1 cellular context compared by ENCODE assay signal in genomic region chr9:115494958-115495690, GRCh38.
TF ChIP-seq lines count a peak whose summit lies in the region.

No MANE protein-coding gene starts in this region.

TF ChIP-seq in HEK293, 187 proteins besides CTCF, POLR2A, EP300 and RAD21 (continued from another document):
- TF ChIP-seq PRDM6 (tag by site-specific recombination; IDR thresholded peaks at IDR 0.05) (peak; percentile 43; the same call in 1 of the 2 replicates), ZNF274 (IDR thresholded peaks at IDR 0.05; ENCODE audit: low read length) (no peak), ZNF274 (tag by site-specific recombination; IDR thresholded peaks at IDR 0.05; ENCODE audit: borderline replicate concordance) (no peak), SP2 (tag by site-specific recombination; IDR thresholded peaks at IDR 0.05) (no peak), ZNF76 (tag by site-specific recombination; IDR thresholded peaks at IDR 0.05; ENCODE audit: borderline replicate concordance, low read depth) (no peak), ZFHX2 (tag by site-specific recombination; conservative IDR thresholded peaks at IDR 0.05) (no peak), ZNF707 (tag by site-specific recombination; IDR thresholded peaks at IDR 0.05) (no peak), ZNF335 (tag by site-specific recombination; conservative IDR thresholded peaks at IDR 0.05) (0 out of 2 replicates have a peak, but pooled peaks have one; percentile 11), ZNF221 (tag by site-specific recombination; IDR thresholded peaks at IDR 0.05; ENCODE audit: borderline replicate concordance) (no peak), TRIM28 (IDR thresholded peaks at IDR 0.05; ENCODE audit: borderline replicate concordance, low read length) (peak; percentile 74), ZNF23 (tag by site-specific recombination; IDR thresholded peaks at IDR 0.05; ENCODE audit: borderline replicate concordance) (no peak)
- TF ChIP-seq, protein P1, sequence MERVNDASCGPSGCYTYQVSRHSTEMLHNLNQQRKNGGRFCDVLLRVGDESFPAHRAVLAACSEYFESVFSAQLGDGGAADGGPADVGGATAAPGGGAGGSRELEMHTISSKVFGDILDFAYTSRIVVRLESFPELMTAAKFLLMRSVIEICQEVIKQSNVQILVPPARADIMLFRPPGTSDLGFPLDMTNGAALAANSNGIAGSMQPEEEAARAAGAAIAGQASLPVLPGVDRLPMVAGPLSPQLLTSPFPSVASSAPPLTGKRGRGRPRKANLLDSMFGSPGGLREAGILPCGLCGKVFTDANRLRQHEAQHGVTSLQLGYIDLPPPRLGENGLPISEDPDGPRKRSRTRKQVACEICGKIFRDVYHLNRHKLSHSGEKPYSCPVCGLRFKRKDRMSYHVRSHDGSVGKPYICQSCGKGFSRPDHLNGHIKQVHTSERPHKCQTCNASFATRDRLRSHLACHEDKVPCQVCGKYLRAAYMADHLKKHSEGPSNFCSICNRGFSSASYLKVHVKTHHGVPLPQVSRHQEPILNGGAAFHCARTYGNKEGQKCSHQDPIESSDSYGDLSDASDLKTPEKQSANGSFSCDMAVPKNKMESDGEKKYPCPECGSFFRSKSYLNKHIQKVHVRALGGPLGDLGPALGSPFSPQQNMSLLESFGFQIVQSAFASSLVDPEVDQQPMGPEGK (tag by site-specific recombination; IDR thresholded peaks at IDR 0.05): no peak
